1 cellular context compared by ENCODE assay signal in the genomic region with DNA sequence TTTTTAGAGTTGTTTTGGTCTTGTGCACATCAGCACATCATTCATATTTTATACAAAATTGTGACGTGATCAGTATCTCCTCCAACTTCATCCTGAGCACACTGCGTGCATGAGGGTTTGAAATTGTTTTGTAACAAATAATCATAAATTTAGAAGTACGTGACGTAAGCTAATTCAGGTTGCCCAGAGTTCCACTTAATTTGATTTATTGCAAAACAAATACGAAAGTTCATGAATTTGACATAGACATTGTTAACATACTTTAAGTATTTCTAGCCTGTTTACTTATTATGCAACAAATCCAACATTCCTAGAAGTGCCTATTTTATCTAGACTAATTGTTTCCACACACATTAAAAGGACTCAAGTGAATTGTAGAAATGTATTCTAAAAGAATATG.
TF ChIP-seq lines count a peak whose summit lies in the region.

No MANE protein-coding gene starts in this region.

TF ChIP-seq in HEK293, 187 proteins besides CTCF, POLR2A, EP300 and RAD21 (continued from another document and continues in another):
- peak; percentile 64; the same call in 1 of the 2 replicates for TF ChIP-seq ZNF391 (tag by site-specific recombination; IDR thresholded peaks at IDR 0.05; ENCODE audit: borderline replicate concordance, low read depth)
- TF ChIP-seq ZBTB21 (tag by site-specific recombination; IDR thresholded peaks at IDR 0.05), result peak; percentile 76
- TF ChIP-seq ZNF629 (tag by site-specific recombination; IDR thresholded peaks at IDR 0.05), result peak; percentile 97
- TF ChIP-seq, protein P1, sequence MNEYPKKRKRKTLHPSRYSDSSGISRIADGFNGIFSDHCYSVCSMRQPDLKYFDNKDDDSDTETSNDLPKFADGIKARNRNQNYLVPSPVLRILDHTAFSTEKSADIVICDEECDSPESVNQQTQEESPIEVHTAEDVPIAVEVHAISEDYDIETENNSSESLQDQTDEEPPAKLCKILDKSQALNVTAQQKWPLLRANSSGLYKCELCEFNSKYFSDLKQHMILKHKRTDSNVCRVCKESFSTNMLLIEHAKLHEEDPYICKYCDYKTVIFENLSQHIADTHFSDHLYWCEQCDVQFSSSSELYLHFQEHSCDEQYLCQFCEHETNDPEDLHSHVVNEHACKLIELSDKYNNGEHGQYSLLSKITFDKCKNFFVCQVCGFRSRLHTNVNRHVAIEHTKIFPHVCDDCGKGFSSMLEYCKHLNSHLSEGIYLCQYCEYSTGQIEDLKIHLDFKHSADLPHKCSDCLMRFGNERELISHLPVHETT (tag by site-specific recombination; IDR thresholded peaks at IDR 0.05), result peak; percentile 83
- 0 out of 2 replicates have a peak, but pooled peaks have one; percentile 58 for TF ChIP-seq KLF16 (tag by site-specific recombination; IDR thresholded peaks at IDR 0.05)
- TF ChIP-seq FEZF1 (tag by site-specific recombination; IDR thresholded peaks at IDR 0.05), result 0 out of 2 replicates have a peak, but pooled peaks have one; percentile 26
- TF ChIP-seq, protein P2, sequence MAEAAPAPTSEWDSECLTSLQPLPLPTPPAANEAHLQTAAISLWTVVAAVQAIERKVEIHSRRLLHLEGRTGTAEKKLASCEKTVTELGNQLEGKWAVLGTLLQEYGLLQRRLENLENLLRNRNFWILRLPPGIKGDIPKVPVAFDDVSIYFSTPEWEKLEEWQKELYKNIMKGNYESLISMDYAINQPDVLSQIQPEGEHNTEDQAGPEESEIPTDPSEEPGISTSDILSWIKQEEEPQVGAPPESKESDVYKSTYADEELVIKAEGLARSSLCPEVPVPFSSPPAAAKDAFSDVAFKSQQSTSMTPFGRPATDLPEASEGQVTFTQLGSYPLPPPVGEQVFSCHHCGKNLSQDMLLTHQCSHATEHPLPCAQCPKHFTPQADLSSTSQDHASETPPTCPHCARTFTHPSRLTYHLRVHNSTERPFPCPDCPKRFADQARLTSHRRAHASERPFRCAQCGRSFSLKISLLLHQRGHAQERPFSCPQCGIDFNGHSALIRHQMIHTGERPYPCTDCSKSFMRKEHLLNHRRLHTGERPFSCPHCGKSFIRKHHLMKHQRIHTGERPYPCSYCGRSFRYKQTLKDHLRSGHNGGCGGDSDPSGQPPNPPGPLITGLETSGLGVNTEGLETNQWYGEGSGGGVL (tag by site-specific recombination; IDR thresholded peaks at IDR 0.05), result 0 out of 2 replicates have a peak, but pooled peaks have one; percentile 16
- TF ChIP-seq ZEB2 (tag by site-specific recombination; IDR thresholded peaks at IDR 0.05), result peak; percentile 92
- TF ChIP-seq GLI2 (tag by site-specific recombination; IDR thresholded peaks at IDR 0.05; ENCODE audit: borderline replicate concordance, low read depth), result peak; percentile 54; the same call in 1 of the 2 replicates
- peak; percentile 88 for TF ChIP-seq KLF10 (tag by site-specific recombination; IDR thresholded peaks at IDR 0.05)
- TF ChIP-seq, protein P3, sequence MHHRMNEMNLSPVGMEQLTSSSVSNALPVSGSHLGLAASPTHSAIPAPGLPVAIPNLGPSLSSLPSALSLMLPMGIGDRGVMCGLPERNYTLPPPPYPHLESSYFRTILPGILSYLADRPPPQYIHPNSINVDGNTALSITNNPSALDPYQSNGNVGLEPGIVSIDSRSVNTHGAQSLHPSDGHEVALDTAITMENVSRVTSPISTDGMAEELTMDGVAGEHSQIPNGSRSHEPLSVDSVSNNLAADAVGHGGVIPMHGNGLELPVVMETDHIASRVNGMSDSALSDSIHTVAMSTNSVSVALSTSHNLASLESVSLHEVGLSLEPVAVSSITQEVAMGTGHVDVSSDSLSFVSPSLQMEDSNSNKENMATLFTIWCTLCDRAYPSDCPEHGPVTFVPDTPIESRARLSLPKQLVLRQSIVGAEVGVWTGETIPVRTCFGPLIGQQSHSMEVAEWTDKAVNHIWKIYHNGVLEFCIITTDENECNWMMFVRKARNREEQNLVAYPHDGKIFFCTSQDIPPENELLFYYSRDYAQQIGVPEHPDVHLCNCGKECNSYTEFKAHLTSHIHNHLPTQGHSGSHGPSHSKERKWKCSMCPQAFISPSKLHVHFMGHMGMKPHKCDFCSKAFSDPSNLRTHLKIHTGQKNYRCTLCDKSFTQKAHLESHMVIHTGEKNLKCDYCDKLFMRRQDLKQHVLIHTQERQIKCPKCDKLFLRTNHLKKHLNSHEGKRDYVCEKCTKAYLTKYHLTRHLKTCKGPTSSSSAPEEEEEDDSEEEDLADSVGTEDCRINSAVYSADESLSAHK (tag by site-specific recombination; IDR thresholded peaks at IDR 0.05), result no peak
- TF ChIP-seq, protein P4, sequence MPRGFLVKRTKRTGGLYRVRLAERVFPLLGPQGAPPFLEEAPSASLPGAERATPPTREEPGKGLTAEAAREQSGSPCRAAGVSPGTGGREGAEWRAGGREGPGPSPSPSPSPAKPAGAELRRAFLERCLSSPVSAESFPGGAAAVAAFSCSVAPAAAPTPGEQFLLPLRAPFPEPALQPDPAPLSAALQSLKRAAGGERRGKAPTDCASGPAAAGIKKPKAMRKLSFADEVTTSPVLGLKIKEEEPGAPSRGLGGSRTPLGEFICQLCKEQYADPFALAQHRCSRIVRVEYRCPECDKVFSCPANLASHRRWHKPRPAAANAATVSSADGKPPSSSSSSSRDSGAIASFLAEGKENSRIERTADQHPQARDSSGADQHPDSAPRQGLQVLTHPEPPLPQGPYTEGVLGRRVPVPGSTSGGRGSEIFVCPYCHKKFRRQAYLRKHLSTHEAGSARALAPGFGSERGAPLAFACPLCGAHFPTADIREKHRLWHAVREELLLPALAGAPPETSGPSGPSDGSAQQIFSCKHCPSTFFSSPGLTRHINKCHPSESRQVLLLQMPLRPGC (tag by site-specific recombination; IDR thresholded peaks at IDR 0.05), result peak; percentile 88
- TF ChIP-seq OSR2 (tag by site-specific recombination; IDR thresholded peaks at IDR 0.05), result peak; percentile 59
- TF ChIP-seq GLIS1 (tag by site-specific recombination; IDR thresholded peaks at IDR 0.05), result peak; percentile 14; the same call in 1 of the 2 replicates
- TF ChIP-seq, protein P5, sequence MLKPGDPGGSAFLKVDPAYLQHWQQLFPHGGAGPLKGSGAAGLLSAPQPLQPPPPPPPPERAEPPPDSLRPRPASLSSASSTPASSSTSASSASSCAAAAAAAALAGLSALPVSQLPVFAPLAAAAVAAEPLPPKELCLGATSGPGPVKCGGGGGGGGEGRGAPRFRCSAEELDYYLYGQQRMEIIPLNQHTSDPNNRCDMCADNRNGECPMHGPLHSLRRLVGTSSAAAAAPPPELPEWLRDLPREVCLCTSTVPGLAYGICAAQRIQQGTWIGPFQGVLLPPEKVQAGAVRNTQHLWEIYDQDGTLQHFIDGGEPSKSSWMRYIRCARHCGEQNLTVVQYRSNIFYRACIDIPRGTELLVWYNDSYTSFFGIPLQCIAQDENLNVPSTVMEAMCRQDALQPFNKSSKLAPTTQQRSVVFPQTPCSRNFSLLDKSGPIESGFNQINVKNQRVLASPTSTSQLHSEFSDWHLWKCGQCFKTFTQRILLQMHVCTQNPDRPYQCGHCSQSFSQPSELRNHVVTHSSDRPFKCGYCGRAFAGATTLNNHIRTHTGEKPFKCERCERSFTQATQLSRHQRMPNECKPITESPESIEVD (tag by site-specific recombination; IDR thresholded peaks at IDR 0.05), result peak; percentile 97
- peak; percentile 66 for TF ChIP-seq ZXDB (tag by site-specific recombination; IDR thresholded peaks at IDR 0.05)
- TF ChIP-seq, protein P6, sequence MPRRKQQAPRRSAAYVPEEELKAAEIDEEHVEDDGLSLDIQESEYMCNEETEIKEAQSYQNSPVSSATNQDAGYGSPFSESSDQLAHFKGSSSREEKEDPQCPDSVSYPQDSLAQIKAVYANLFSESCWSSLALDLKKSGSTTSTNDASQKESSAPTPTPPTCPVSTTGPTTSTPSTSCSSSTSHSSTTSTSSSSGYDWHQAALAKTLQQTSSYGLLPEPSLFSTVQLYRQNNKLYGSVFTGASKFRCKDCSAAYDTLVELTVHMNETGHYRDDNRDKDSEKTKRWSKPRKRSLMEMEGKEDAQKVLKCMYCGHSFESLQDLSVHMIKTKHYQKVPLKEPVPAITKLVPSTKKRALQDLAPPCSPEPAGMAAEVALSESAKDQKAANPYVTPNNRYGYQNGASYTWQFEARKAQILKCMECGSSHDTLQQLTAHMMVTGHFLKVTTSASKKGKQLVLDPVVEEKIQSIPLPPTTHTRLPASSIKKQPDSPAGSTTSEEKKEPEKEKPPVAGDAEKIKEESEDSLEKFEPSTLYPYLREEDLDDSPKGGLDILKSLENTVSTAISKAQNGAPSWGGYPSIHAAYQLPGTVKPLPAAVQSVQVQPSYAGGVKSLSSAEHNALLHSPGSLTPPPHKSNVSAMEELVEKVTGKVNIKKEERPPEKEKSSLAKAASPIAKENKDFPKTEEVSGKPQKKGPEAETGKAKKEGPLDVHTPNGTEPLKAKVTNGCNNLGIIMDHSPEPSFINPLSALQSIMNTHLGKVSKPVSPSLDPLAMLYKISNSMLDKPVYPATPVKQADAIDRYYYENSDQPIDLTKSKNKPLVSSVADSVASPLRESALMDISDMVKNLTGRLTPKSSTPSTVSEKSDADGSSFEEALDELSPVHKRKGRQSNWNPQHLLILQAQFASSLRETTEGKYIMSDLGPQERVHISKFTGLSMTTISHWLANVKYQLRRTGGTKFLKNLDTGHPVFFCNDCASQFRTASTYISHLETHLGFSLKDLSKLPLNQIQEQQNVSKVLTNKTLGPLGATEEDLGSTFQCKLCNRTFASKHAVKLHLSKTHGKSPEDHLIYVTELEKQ (tag by site-specific recombination; IDR thresholded peaks at IDR 0.05; ENCODE audit: borderline replicate concordance), result 0 out of 2 replicates have a peak, but pooled peaks have one; percentile 43
- TF ChIP-seq ZNF335 (tag by site-specific recombination; conservative IDR thresholded peaks at IDR 0.05), result no peak
- TF ChIP-seq, protein P7, sequence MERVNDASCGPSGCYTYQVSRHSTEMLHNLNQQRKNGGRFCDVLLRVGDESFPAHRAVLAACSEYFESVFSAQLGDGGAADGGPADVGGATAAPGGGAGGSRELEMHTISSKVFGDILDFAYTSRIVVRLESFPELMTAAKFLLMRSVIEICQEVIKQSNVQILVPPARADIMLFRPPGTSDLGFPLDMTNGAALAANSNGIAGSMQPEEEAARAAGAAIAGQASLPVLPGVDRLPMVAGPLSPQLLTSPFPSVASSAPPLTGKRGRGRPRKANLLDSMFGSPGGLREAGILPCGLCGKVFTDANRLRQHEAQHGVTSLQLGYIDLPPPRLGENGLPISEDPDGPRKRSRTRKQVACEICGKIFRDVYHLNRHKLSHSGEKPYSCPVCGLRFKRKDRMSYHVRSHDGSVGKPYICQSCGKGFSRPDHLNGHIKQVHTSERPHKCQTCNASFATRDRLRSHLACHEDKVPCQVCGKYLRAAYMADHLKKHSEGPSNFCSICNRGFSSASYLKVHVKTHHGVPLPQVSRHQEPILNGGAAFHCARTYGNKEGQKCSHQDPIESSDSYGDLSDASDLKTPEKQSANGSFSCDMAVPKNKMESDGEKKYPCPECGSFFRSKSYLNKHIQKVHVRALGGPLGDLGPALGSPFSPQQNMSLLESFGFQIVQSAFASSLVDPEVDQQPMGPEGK (tag by site-specific recombination; IDR thresholded peaks at IDR 0.05), result no peak
- TF ChIP-seq, protein P8, sequence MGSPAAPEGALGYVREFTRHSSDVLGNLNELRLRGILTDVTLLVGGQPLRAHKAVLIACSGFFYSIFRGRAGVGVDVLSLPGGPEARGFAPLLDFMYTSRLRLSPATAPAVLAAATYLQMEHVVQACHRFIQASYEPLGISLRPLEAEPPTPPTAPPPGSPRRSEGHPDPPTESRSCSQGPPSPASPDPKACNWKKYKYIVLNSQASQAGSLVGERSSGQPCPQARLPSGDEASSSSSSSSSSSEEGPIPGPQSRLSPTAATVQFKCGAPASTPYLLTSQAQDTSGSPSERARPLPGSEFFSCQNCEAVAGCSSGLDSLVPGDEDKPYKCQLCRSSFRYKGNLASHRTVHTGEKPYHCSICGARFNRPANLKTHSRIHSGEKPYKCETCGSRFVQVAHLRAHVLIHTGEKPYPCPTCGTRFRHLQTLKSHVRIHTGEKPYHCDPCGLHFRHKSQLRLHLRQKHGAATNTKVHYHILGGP (tag by site-specific recombination; IDR thresholded peaks at IDR 0.05), result peak; percentile 98
- TF ChIP-seq BCL11A (tag by site-specific recombination; IDR thresholded peaks at IDR 0.05; ENCODE audit: low read depth), result peak; percentile 90
- TF ChIP-seq, protein P9, sequence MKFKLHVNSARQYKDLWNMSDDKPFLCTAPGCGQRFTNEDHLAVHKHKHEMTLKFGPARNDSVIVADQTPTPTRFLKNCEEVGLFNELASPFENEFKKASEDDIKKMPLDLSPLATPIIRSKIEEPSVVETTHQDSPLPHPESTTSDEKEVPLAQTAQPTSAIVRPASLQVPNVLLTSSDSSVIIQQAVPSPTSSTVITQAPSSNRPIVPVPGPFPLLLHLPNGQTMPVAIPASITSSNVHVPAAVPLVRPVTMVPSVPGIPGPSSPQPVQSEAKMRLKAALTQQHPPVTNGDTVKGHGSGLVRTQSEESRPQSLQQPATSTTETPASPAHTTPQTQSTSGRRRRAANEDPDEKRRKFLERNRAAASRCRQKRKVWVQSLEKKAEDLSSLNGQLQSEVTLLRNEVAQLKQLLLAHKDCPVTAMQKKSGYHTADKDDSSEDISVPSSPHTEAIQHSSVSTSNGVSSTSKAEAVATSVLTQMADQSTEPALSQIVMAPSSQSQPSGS (tag by site-specific recombination; IDR thresholded peaks at IDR 0.05; ENCODE audit: low read depth), result peak; percentile 94
- TF ChIP-seq WT1 (tag by site-specific recombination; IDR thresholded peaks at IDR 0.05), result peak; percentile 64
- TF ChIP-seq ZNF843 (tag by site-specific recombination; IDR thresholded peaks at IDR 0.05), result peak; percentile 66
- no peak for TF ChIP-seq ZNF521 (tag by site-specific recombination; IDR thresholded peaks at IDR 0.05)
- 0 out of 2 replicates have a peak, but pooled peaks have one; percentile 42 for TF ChIP-seq ZBTB1 (tag by site-specific recombination; IDR thresholded peaks at IDR 0.05)
- peak; percentile 60; the same call in 1 of the 2 replicates for TF ChIP-seq ZBTB17 (tag by site-specific recombination; IDR thresholded peaks at IDR 0.05)
- TF ChIP-seq, protein P10, sequence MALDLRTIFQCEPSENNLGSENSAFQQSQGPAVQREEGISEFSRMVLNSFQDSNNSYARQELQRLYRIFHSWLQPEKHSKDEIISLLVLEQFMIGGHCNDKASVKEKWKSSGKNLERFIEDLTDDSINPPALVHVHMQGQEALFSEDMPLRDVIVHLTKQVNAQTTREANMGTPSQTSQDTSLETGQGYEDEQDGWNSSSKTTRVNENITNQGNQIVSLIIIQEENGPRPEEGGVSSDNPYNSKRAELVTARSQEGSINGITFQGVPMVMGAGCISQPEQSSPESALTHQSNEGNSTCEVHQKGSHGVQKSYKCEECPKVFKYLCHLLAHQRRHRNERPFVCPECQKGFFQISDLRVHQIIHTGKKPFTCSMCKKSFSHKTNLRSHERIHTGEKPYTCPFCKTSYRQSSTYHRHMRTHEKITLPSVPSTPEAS (tag by site-specific recombination; IDR thresholded peaks at IDR 0.05), result 0 out of 2 replicates have a peak, but pooled peaks have one; percentile 21
- peak; percentile 61 for TF ChIP-seq SP7 (tag by site-specific recombination; IDR thresholded peaks at IDR 0.05)
